Comparison of ENCODE assay signal across 28 cellular contexts in the genomic region with DNA sequence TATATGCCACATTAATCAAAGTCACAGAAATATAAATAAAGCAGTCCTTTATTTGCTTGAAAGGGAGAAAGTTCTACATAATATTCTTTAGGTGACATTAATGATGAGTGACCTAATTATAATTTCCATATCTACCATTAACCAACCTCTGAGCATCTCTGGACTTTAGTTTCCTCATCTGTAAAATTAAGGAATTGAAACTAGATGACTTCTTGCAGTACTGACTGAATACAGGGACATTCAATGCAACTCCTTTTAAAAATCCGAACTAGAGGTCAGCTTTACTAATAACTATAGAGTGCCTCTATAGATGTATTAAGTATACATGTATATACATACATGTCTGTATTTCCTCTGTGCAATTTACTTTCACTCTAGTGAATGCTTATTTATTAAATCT. TPM values are rescaled to one million over a fixed set of nuclear protein-coding genes. Genes with fewer than 3 reads are reported as not detected.
"Had no signal": no experiment of that assay in that cellular context is flagged by ENCODE, and none has a peak within 500 bp of the region (broad histone marks: within the 10 kb centered on the region; RNA-seq: fewer than 3 reads in every experiment).

No MANE protein-coding gene starts in this region.

- FAIRE-seq: endometrium, small intestine, TTC549 had no signal

- H3K4me3 ChIP-seq: ascending aorta, cardiac muscle cell, colonic mucosa, esophagus squamous epithelium, heart right ventricle, psoas muscle, sigmoid colon, tibial nerve had no signal

- DNase-seq: activated CD4-positive, alpha-beta T cell treated with anti-CD3 and anti-CD28 coated beads for 4 hours; activated CD4-positive, alpha-beta T cell treated with anti-CD3 and anti-CD28 coated beads, Interleukin-2, amount 50 U/mL, for 4 hours; activated effector memory CD4-positive, alpha-beta T cell treated with Interleukin-2 at 50 U/mL for 16 hours; activated naive CD4-positive, alpha-beta T cell treated with anti-CD3 and anti-CD28 coated beads for 36 hours; activated naive CD8-positive, alpha-beta T cell treated with anti-CD3 and anti-CD28 coated beads, Interleukin-2, amount 10 ng/mL, durations not matched to agents 7 days and 5 days; activated T-cell treated with anti-CD3 and anti-CD28 coated beads for 4 hours; cerebellar nuclear complex; colonic mucosa; effector CD8-positive, alpha-beta T cell; esophagus squamous epithelium; foreskin melanocyte; heart right ventricle; naive B cell; occipital lobe; psoas muscle; sigmoid colon; small intestine; stimulated activated CD4-positive, alpha-beta T cell treated with anti-CD3 and anti-CD28 coated beads, Interleukin-4, amount 100 ng/mL, for 24 hours; stimulated activated CD8-positive, alpha-beta memory T cell treated with anti-CD3 and anti-CD28 coated beads, Interleukin-4, amount 100 ng/mL, for 48 hours; stimulated activated naive CD4-positive, alpha-beta T cell treated with Interleukin-2 at 50 U/mL for 16 hours had no signal

- H3K36me3 ChIP-seq: colonic mucosa had no signal

- H3K27me3 ChIP-seq: ascending aorta, cardiac muscle cell, colonic mucosa, esophagus squamous epithelium, heart right ventricle, sigmoid colon, tibial nerve had no signal

- H3K27ac ChIP-seq: ascending aorta, cardiac muscle cell, colonic mucosa, epithelial cell of prostate, esophagus squamous epithelium, heart right ventricle, parathyroid adenoma, psoas muscle, sigmoid colon, tibial nerve, VCaP had no signal

- ATAC-seq: heart right ventricle, psoas muscle had no signal

- H3K9me3 ChIP-seq: ascending aorta, colonic mucosa, esophagus squamous epithelium, heart right ventricle, psoas muscle, sigmoid colon had no signal

- H2AFZ ChIP-seq: parathyroid adenoma had no signal

- H3K9ac ChIP-seq: parathyroid adenoma had no signal

RNA-seq across cellular contexts. Expression of a gene that starts 3.9 kb away (rescaled TPM):
- total RNA-seq: ascending aorta had no signal
